ENCODE assay signal across 21 cellular contexts in the genomic region with DNA sequence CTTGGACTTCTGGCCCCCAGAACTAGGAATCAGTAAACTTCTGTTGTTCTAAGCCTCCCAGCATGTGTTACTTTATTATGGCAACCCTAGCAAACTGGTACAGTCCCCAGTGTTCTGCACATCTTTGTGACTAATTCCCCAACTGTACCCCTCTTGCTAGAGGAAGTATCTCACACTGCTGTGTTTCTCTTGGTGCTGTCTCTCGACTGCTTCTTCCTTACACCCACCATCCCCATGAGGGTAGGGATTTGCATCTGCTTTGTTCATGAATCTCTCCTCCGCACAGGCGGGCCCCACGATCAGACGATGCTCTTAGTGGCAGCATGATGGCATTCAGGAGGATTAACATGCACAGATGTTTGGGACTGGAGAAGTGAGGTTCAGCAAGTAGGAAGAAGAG. TPM values are rescaled to one million over a fixed set of nuclear protein-coding genes. Genes with fewer than 3 reads are reported as not detected.
DNase-seq lines count a peak whose midpoint lies in the region; ATAC-seq and TF ChIP-seq lines count a peak whose summit lies in the region.
"Had no signal": no experiment of that assay in that cellular context is flagged by ENCODE, and none has a peak within 500 bp of the region (broad histone marks: within the 10 kb centered on the region; RNA-seq: fewer than 3 reads in every experiment).

No MANE protein-coding gene starts in this region.

- no peak overlapping the region for H3K14ac ChIP-seq in trophoblast cell (ENCODE audit: low read length)

- intact Hi-C loops in gastrocnemius medialis (cut with DNase I; ENCODE audit: low total_unique reads), result no loop called here

- WGBS in trophoblast cell (ENCODE audit: extremely low coverage, insufficient coverage, insufficient read length), result no CpG with 5 or more reads among the region's 5 CpGs

- TF ChIP-seq CTCF in gastrocnemius medialis (IDR thresholded peaks at IDR 0.05 in 4 of 5, conservative IDR thresholded peaks at IDR 0.05 in 1 of 5), result no peak
- TF ChIP-seq CTCF in Peyer's patch (IDR thresholded peaks at IDR 0.05), result no peak

- H2BK120ac ChIP-seq in trophoblast cell (ENCODE audit: insufficient read depth, low read length, poor library complexity), result no peak overlapping the region

- peak overlapping the region; percentile 5 to 21 for H3K4me3 Mint-ChIP-seq in activated T-cell treated with anti-CD3 and anti-CD28 coated beads, Interleukin-2, amount 50 U/mL, for 72 hours
- H3K4me3 Mint-ChIP-seq in activated T-cell treated with anti-CD3 and anti-CD28 coated beads, Interleukin-2, amount 50 U/mL, for 4 hours, result no peak overlapping the region
- H3K4me3 Mint-ChIP-seq: type B pancreatic cell had no signal

- H3K27me3 ChIP-seq in trophoblast cell (ENCODE audit: insufficient read depth, low read length) (no peaks in the 10 kb centered on the region), gastrocnemius medialis (no peaks in the 10 kb centered on the region), Peyer's patch (no peaks in the 10 kb centered on the region)

- no peak overlapping the region for H3K27ac ChIP-seq in trophoblast cell (ENCODE audit: low read depth, low read length)
- no peak overlapping the region for H3K27ac ChIP-seq in gastrocnemius medialis
- no peak overlapping the region for H3K27ac ChIP-seq in Peyer's patch
- H3K27ac ChIP-seq: A549, esophagus squamous epithelium, SK-N-MC had no signal

- peak in 1 of 2 donors; percentile 7 for DNase-seq in activated T-cell treated with anti-CD3 and anti-CD28 coated beads, Interleukin-2, amount 50 U/mL, for 72 hours
- no peak for DNase-seq in activated T-cell treated with anti-CD3 and anti-CD28 coated beads, Interleukin-2, amount 50 U/mL, for 4 hours
- DNase-seq in trophoblast cell (no peak), gastrocnemius medialis (no peak), Peyer's patch (no peak)
- DNase-seq: activated gamma-delta T cell treated with Interleukin-2 at 50 U/mL for 16 hours; anterior cingulate cortex; C1 segment of cervical spinal cord; effector memory CD4-positive, alpha-beta T cell; esophagus squamous epithelium; NCI-H1105 treated with DMSO at 0.1 percent for 48 hours; NCI-H69; retina had no signal

- peak overlapping the region; percentile 16 for H3K9ac ChIP-seq in trophoblast cell (ENCODE audit: low read length)

- H3K18ac ChIP-seq in trophoblast cell (ENCODE audit: low read length), result no peak overlapping the region

- H3K23ac ChIP-seq in trophoblast cell (ENCODE audit: low read length), result no peak overlapping the region

- no peak overlapping the region for H3K4ac ChIP-seq in trophoblast cell (ENCODE audit: low read depth, low read length)

- no peak overlapping the region for H4K12ac ChIP-seq in trophoblast cell (ENCODE audit: low read depth, low read length)

- H3K9me3 Mint-ChIP-seq in activated T-cell treated with anti-CD3 and anti-CD28 coated beads, Interleukin-2, amount 50 U/mL, for 72 hours, result no peaks in the 10 kb centered on the region
- H3K9me3 Mint-ChIP-seq in activated T-cell treated with anti-CD3 and anti-CD28 coated beads, Interleukin-2, amount 50 U/mL, for 4 hours, result no peaks in the 10 kb centered on the region
- H3K9me3 Mint-ChIP-seq: type B pancreatic cell had no signal

- H3K4me3 ChIP-seq in trophoblast cell (ENCODE audit: low read depth, low read length) (no peak overlapping the region), gastrocnemius medialis (no peak overlapping the region), Peyer's patch (no peak overlapping the region)
- H3K4me3 ChIP-seq: A549, esophagus squamous epithelium, SK-N-MC had no signal

- no peak overlapping the region for H2AFZ ChIP-seq in trophoblast cell (ENCODE audit: insufficient read depth, low read length, poor library complexity)

- no peak overlapping the region for H3K4me2 ChIP-seq in trophoblast cell (ENCODE audit: low read length)
- H3K4me2 ChIP-seq: A549 had no signal

- no peak overlapping the region for H4K8ac ChIP-seq in trophoblast cell (ENCODE audit: low read depth, low read length)

- H2BK12ac ChIP-seq in trophoblast cell (ENCODE audit: low read length), result no peak overlapping the region

- H3K36me3 ChIP-seq in trophoblast cell (ENCODE audit: control insufficient read depth in 1 of 2, insufficient read depth in 2 of 2, low read length in 2 of 2), result no peaks in the 10 kb centered on the region
- no peaks in the 10 kb centered on the region for H3K36me3 ChIP-seq in gastrocnemius medialis
- no peaks in the 10 kb centered on the region for H3K36me3 ChIP-seq in Peyer's patch
- H3K36me3 ChIP-seq: esophagus squamous epithelium had no signal

- no peaks in the 10 kb centered on the region for H3K36me3 Mint-ChIP-seq in activated T-cell treated with anti-CD3 and anti-CD28 coated beads, Interleukin-2, amount 50 U/mL, for 72 hours (ENCODE audit: insufficient read depth in 2 of 2)
- H3K36me3 Mint-ChIP-seq in activated T-cell treated with anti-CD3 and anti-CD28 coated beads, Interleukin-2, amount 50 U/mL, for 4 hours (ENCODE audit: insufficient read depth), result no peaks in the 10 kb centered on the region
- H3K36me3 Mint-ChIP-seq: type B pancreatic cell had no signal

- H3K27me3 Mint-ChIP-seq in activated T-cell treated with anti-CD3 and anti-CD28 coated beads, Interleukin-2, amount 50 U/mL, for 72 hours (ENCODE audit: low read depth), result peaks cover 59% of the 10 kb centered on the region
- H3K27me3 Mint-ChIP-seq in activated T-cell treated with anti-CD3 and anti-CD28 coated beads, Interleukin-2, amount 50 U/mL, for 4 hours (ENCODE audit: low read depth), result peaks cover 7% of the 10 kb centered on the region

- H3K4me1 Mint-ChIP-seq in activated T-cell treated with anti-CD3 and anti-CD28 coated beads, Interleukin-2, amount 50 U/mL, for 72 hours (ENCODE audit: low read depth), result peaks cover 27% of the 10 kb centered on the region
- no peaks in the 10 kb centered on the region for H3K4me1 Mint-ChIP-seq in activated T-cell treated with anti-CD3 and anti-CD28 coated beads, Interleukin-2, amount 50 U/mL, for 4 hours (ENCODE audit: low read depth)

- H2AK5ac ChIP-seq in trophoblast cell (ENCODE audit: low read length), result no peak overlapping the region

- no peak overlapping the region for H4K91ac ChIP-seq in trophoblast cell (ENCODE audit: low read depth, low read length)

- H3K79me2 ChIP-seq in trophoblast cell (ENCODE audit: control insufficient read depth, insufficient read depth, low read length, poor library complexity), result no peaks in the 10 kb centered on the region

- in situ Hi-C loops in gastrocnemius medialis (cut with MboI; ENCODE audit: low sequenced_read_pairs in 4 of 4), result no loop called here

- no peaks in the 10 kb centered on the region for H3K9me3 ChIP-seq in trophoblast cell (ENCODE audit: insufficient read depth, low read depth, low read length)
- H3K9me3 ChIP-seq in gastrocnemius medialis, result no peaks in the 10 kb centered on the region
- H3K9me3 ChIP-seq in Peyer's patch, result no peaks in the 10 kb centered on the region
- H3K9me3 ChIP-seq: A549, esophagus squamous epithelium had no signal

- H3K79me1 ChIP-seq in trophoblast cell (ENCODE audit: low read length), result no peaks in the 10 kb centered on the region

- H3K27ac Mint-ChIP-seq in activated T-cell treated with anti-CD3 and anti-CD28 coated beads, Interleukin-2, amount 50 U/mL, for 72 hours, result no peak overlapping the region
- H3K27ac Mint-ChIP-seq: type B pancreatic cell had no signal

- H3K4me1 ChIP-seq in trophoblast cell (ENCODE audit: control insufficient read depth in 1 of 2, insufficient read depth in 2 of 2, low read length in 2 of 2) (peaks cover 0 to 4% of the 10 kb centered on the region in 2 experiments), gastrocnemius medialis (no peaks in the 10 kb centered on the region), Peyer's patch (no peaks in the 10 kb centered on the region)
- H3K4me1 ChIP-seq: A549 had no signal

- ATAC-seq in activated T-cell treated with anti-CD3 and anti-CD28 coated beads, Interleukin-2, amount 50 U/mL, for 72 hours (replicated peaks in 1 of 2), result peak; percentile 70 to 79
- ATAC-seq in activated T-cell treated with anti-CD3 and anti-CD28 coated beads, Interleukin-2, amount 50 U/mL, for 4 hours, result no peak
- ATAC-seq in GM21576 (IDR thresholded peaks at IDR 0.05; ENCODE audit: unreplicated experiment) (peak; percentile 80), HG03442 (IDR thresholded peaks at IDR 0.05; ENCODE audit: unreplicated experiment) (peak; percentile 86), GM19035 (IDR thresholded peaks at IDR 0.05; ENCODE audit: unreplicated experiment) (no peak), gastrocnemius medialis (no peak)
- ATAC-seq: A549 had no signal

- no peak for TF ChIP-seq POLR2A in gastrocnemius medialis (IDR thresholded peaks at IDR 0.05)
- TF ChIP-seq POLR2A in Peyer's patch (IDR thresholded peaks at IDR 0.05), result no peak

- no peak overlapping the region for H2BK5ac ChIP-seq in trophoblast cell (ENCODE audit: low read depth, low read length, poor library complexity)

RNA-seq across cellular contexts. Expression of a gene that starts 46.7 kb away (rescaled TPM):
- total RNA-seq in activated T-cell treated with anti-CD3 and anti-CD28 coated beads, Interleukin-2, amount 50 U/mL, for 72 hours, result 1 to 10 TPM in 1 of 2 donors, under 1 TPM in 1; 0.82 to 1.6 TPM
- under 1 TPM; 0.11 to 0.38 (median 0.13) TPM for total RNA-seq in activated T-cell treated with anti-CD3 and anti-CD28 coated beads, Interleukin-2, amount 50 U/mL, for 4 hours
- polyA plus RNA-seq in trophoblast cell (2013), result 0.18 and 0.19 TPM in 2 replicates
- total RNA-seq in gastrocnemius medialis (1 to 10 TPM in 2 of 4 donors, under 1 TPM in 2; 0.49 to 3.0 (median 1.1) TPM), Peyer's patch (1 to 10 TPM in 2 of 4 donors, under 1 TPM in 2; 0.66 to 3.5 (median 2.0) TPM)
- total RNA-seq: HT1080, LHCN-M2 had no signal

Comparison
In these comparisons a context has a peak if more than half of its experiments do, and no peak if none do; other contexts are left out.
1. ATAC-seq: peak in activated T-cell treated with anti-CD3 and anti-CD28 coated beads, Interleukin-2, amount 50 U/mL, for 72 hours (2 of 2), GM21576 (single experiment) and HG03442 (single experiment); none in activated T-cell treated with anti-CD3 and anti-CD28 coated beads, Interleukin-2, amount 50 U/mL, for 4 hours (0 of 2), GM19035 (single experiment) and gastrocnemius medialis (0 of 2).